In genomic region chr3:113663761-113664160, GRCh38 we compare ENCODE assay signal across 16 cellular contexts.
"Had no signal": no experiment of that assay in that cellular context is flagged by ENCODE, and none has a peak within 500 bp of the region (broad histone marks: within the 10 kb centered on the region; RNA-seq: fewer than 3 reads in every experiment).

No MANE protein-coding gene starts in this region.

- H3K4me2 ChIP-seq: SK-N-SH had no signal

- H3K9me2 ChIP-seq: SK-N-SH had no signal

- H3K27ac Mint-ChIP-seq: T-cell had no signal

- H3K27ac ChIP-seq: suprapubic skin had no signal

- H3K4me1 ChIP-seq: suprapubic skin had no signal

- H3K27me3 Mint-ChIP-seq: T-cell had no signal

- DNase-seq: activated CD4-positive, alpha-beta T cell treated with anti-CD3 and anti-CD28 coated beads for 1 hour; activated CD4-positive, alpha-beta T cell treated with anti-CD3 and anti-CD28 coated beads, Interleukin-2, amount 50 U/mL, for 48 hours; activated naive CD4-positive, alpha-beta T cell treated with anti-CD3 and anti-CD28 coated beads, Interleukin-2, amount 50 U/mL, for 16 hours; dorsolateral prefrontal cortex; erythroblast; left ventricle myocardium superior; mesenchymal stem cell; SK-N-SH; stimulated activated CD4-positive, alpha-beta T cell treated with anti-CD3 and anti-CD28 coated beads, Interleukin-15, amount 100 ng/mL, for 24 hours; stimulated activated CD4-positive, alpha-beta T cell treated with anti-CD3 and anti-CD28 coated beads, Interleukin-4, amount 100 ng/mL, for 24 hours; stimulated activated CD8-positive, alpha-beta memory T cell treated with anti-CD3 and anti-CD28 coated beads, Interleukin-4, amount 100 ng/mL, for 48 hours; stimulated activated naive CD8-positive, alpha-beta T cell treated with anti-CD3 and anti-CD28 coated beads, Interleukin-15, Interleukin-2, amounts not matched to agents 100 U/mL and 50 U/mL, for 24 hours; T-cell; T1000 had no signal

- H3K9me3 ChIP-seq: SK-N-SH, suprapubic skin had no signal

- ATAC-seq: left ventricle myocardium superior; stimulated activated naive CD8-positive, alpha-beta T cell treated with anti-CD3 and anti-CD28 coated beads, Interleukin-15, Interleukin-2, amounts not matched to agents 100 U/mL and 50 U/mL, for 24 hours; T-cell had no signal

- H3K27me3 ChIP-seq: dorsolateral prefrontal cortex, suprapubic skin had no signal

- H3K9me3 Mint-ChIP-seq: neural crest cell, T-cell had no signal

- H3K4me3 Mint-ChIP-seq: neural crest cell, T-cell had no signal

- H3K4me3 ChIP-seq: dorsolateral prefrontal cortex, suprapubic skin had no signal

- H3K4me1 Mint-ChIP-seq: neural crest cell had no signal
